23 cellular contexts compared by ENCODE assay signal in the genomic region with DNA sequence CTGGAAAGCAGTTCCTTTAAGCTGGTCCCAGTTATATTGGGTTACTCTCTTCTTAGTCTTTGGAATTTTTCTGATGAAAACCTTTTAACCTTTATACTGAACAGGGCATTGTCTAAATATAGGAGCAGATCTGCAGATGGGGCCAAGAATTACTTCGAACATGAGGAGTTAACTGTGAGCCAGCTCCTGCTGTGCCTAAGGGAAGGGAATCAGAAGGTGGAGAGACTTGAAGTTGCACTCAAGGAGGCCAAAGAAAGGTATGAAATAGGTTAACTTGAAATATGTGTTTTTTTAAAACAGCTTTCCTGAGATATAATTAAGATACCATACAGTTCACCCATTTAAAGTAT. TPM values are rescaled to one million over a fixed set of nuclear protein-coding genes. Genes with fewer than 3 reads are reported as not detected.
DNase-seq lines count a peak whose midpoint lies in the region; ATAC-seq, FAIRE-seq and TF ChIP-seq lines count a peak whose summit lies in the region.
"Had no signal": no experiment of that assay in that cellular context is flagged by ENCODE, and none has a peak within 500 bp of the region (broad histone marks: within the 10 kb centered on the region; RNA-seq: fewer than 3 reads in every experiment).

No MANE protein-coding gene starts in this region.

- H3K36me3 Mint-ChIP-seq in chondrocyte (ENCODE audit: low read depth): peaks cover 64% of the 10 kb centered on the region
- H3K36me3 Mint-ChIP-seq in natural killer cell treated with Interleukin-12 subunit alpha and Interleukin-12 subunit beta and Interleukin-15 and Interleukin-18, amount 100 ng/mL, for 72 hours: peaks cover 52% of the 10 kb centered on the region

- DNase-seq in Right ventricle myocardium superior (no peak), left cardiac atrium (no peak), chondrocyte (ENCODE audit: low spot score) (no peak), mesendoderm (no peak), NCI-H187 treated with DMSO at 0.1 percent for 48 hours (lab: John Stamatoyannopoulos, UW) (no peak), GM12892 (ENCODE audit: insufficient read length) (no peak)
- DNase-seq in natural killer cell treated with Interleukin-12 subunit alpha and Interleukin-12 subunit beta and Interleukin-15 and Interleukin-18, amount 100 ng/mL, for 72 hours (ENCODE audit: low spot score): no peak
- DNase-seq: activated CD4-positive, alpha-beta T cell treated with anti-CD3 and anti-CD28 coated beads for 48 hours; activated naive CD8-positive, alpha-beta T cell treated with anti-CD3 and anti-CD28 coated beads, Interleukin-2, amount 10 ng/mL, durations not matched to agents 7 days and 5 days; effector memory CD8-positive, alpha-beta T cell; HCEC 1CT; NCI-H1048; NCI-H1694 treated with DMSO at 0.1 percent for 48 hours; NCI-H526 had no signal

- no peak for TF ChIP-seq CTCF in chondrocyte (IDR thresholded peaks at IDR 0.05)

- no peak overlapping the region for H3K4me3 ChIP-seq in mesendoderm (ENCODE audit: low read length)
- H3K4me3 ChIP-seq: lung, suprapubic skin had no signal

- peak overlapping the region; percentile 85 for H3K27ac Mint-ChIP-seq in chondrocyte (ENCODE audit: unreplicated experiment)
- H3K27ac Mint-ChIP-seq in natural killer cell treated with Interleukin-12 subunit alpha and Interleukin-12 subunit beta and Interleukin-15 and Interleukin-18, amount 100 ng/mL, for 72 hours: peak overlapping the region; percentile 67 to 80
- H3K27ac Mint-ChIP-seq: progenitor cell of endocrine pancreas had no signal

- H3K18ac ChIP-seq in mesendoderm (ENCODE audit: low read length): no peak overlapping the region

- no peaks in the 10 kb centered on the region for H3K27me3 ChIP-seq in mesendoderm (ENCODE audit: insufficient read depth, low read length, poor library complexity)
- H3K27me3 ChIP-seq: suprapubic skin had no signal

- no peaks in the 10 kb centered on the region for H3K27me3 Mint-ChIP-seq in chondrocyte (ENCODE audit: low read depth)
- no peaks in the 10 kb centered on the region for H3K27me3 Mint-ChIP-seq in natural killer cell treated with Interleukin-12 subunit alpha and Interleukin-12 subunit beta and Interleukin-15 and Interleukin-18, amount 100 ng/mL, for 72 hours
- H3K27me3 Mint-ChIP-seq: activated naive CD8-positive, alpha-beta T cell treated with anti-CD3 and anti-CD28 coated beads, Interleukin-2, amount 10 ng/mL, durations not matched to agents 7 days and 5 days; effector memory CD8-positive, alpha-beta T cell; progenitor cell of endocrine pancreas had no signal

- intact Hi-C loops in Right ventricle myocardium superior (cut with DNase I) (no loop called here), left cardiac atrium (cut with DNase I) (no loop called here)

- no peak overlapping the region for H4K8ac ChIP-seq in mesendoderm (ENCODE audit: low read depth, low read length)

- H3K4me3 Mint-ChIP-seq in chondrocyte (ENCODE audit: unreplicated experiment): no peak overlapping the region
- H3K4me3 Mint-ChIP-seq in natural killer cell treated with Interleukin-12 subunit alpha and Interleukin-12 subunit beta and Interleukin-15 and Interleukin-18, amount 100 ng/mL, for 72 hours: peak overlapping the region; percentile 78
- H3K4me3 Mint-ChIP-seq: activated naive CD8-positive, alpha-beta T cell treated with anti-CD3 and anti-CD28 coated beads, Interleukin-2, amount 10 ng/mL, durations not matched to agents 7 days and 5 days had no signal

- H3K23ac ChIP-seq in mesendoderm (ENCODE audit: low read length): no peak overlapping the region

- no peak overlapping the region for H2BK120ac ChIP-seq in mesendoderm (ENCODE audit: low read depth, low read length)

- peaks cover 1% of the 10 kb centered on the region for H3K36me3 ChIP-seq in mesendoderm (ENCODE audit: control insufficient read depth, insufficient read depth, low read length)

- H3K4me2 ChIP-seq in mesendoderm (ENCODE audit: low read length): no peak overlapping the region

- H3K9ac ChIP-seq in mesendoderm (ENCODE audit: low read length): no peak overlapping the region

- no peaks in the 10 kb centered on the region for H3K79me1 ChIP-seq in mesendoderm (ENCODE audit: low read length)

- H3K4me1 Mint-ChIP-seq in chondrocyte (ENCODE audit: low read depth): peaks cover 19% of the 10 kb centered on the region
- H3K4me1 Mint-ChIP-seq in natural killer cell treated with Interleukin-12 subunit alpha and Interleukin-12 subunit beta and Interleukin-15 and Interleukin-18, amount 100 ng/mL, for 72 hours (ENCODE audit: low read depth in 2 of 2): peaks cover 39 to 44% of the 10 kb centered on the region in 2 donors

- H2BK5ac ChIP-seq in mesendoderm (ENCODE audit: low read length): no peak overlapping the region

- no peak overlapping the region for H3K4ac ChIP-seq in mesendoderm (ENCODE audit: low read depth, low read length)

- no peak overlapping the region for H2AK5ac ChIP-seq in mesendoderm (ENCODE audit: low read length)

- H3K56ac ChIP-seq in mesendoderm (ENCODE audit: low read length): no peak overlapping the region

- ATAC-seq in Right ventricle myocardium superior (ENCODE audit: poor library complexity): peak; percentile 30
- no peak for ATAC-seq in left cardiac atrium
- ATAC-seq in natural killer cell treated with Interleukin-12 subunit alpha and Interleukin-12 subunit beta and Interleukin-15 and Interleukin-18, amount 100 ng/mL, for 72 hours: no peak
- ATAC-seq: effector memory CD8-positive, alpha-beta T cell had no signal

- no peaks in the 10 kb centered on the region for H3K79me2 ChIP-seq in mesendoderm (ENCODE audit: control insufficient read depth, insufficient read depth, low read length)

- FAIRE-seq in GM12892 (lab: Jason Lieb, UNC): no peak
- FAIRE-seq: colon, frontal cortex, keratinocyte, RCC 7860, urothelium cell line had no signal

- no peaks in the 10 kb centered on the region for H3K9me3 Mint-ChIP-seq in chondrocyte (ENCODE audit: low read depth)
- H3K9me3 Mint-ChIP-seq in natural killer cell treated with Interleukin-12 subunit alpha and Interleukin-12 subunit beta and Interleukin-15 and Interleukin-18, amount 100 ng/mL, for 72 hours: no peaks in the 10 kb centered on the region
- H3K9me3 Mint-ChIP-seq: activated naive CD8-positive, alpha-beta T cell treated with anti-CD3 and anti-CD28 coated beads, Interleukin-2, amount 10 ng/mL, durations not matched to agents 7 days and 5 days; effector memory CD8-positive, alpha-beta T cell had no signal

- TF ChIP-seq POLR2A in GM12892 (IDR thresholded peaks at IDR 0.05; ENCODE audit: low read depth, low read length): no peak

- no peak overlapping the region for H2BK15ac ChIP-seq in mesendoderm (replicated peaks; ENCODE audit: low read depth)

- H4K5ac ChIP-seq in mesendoderm (ENCODE audit: low read length): no peak overlapping the region

- H3K27ac ChIP-seq in mesendoderm (ENCODE audit: low read depth, low read length): no peak overlapping the region
- H3K27ac ChIP-seq: HL-60, suprapubic skin had no signal

- H3K4me1 ChIP-seq in mesendoderm (ENCODE audit: control insufficient read depth, low read depth, low read length): peaks cover 2% of the 10 kb centered on the region

- no CpG with 5 or more reads among the region's 1 CpG for WGBS in mesendoderm (ENCODE audit: extremely low coverage, insufficient coverage, low lambda C conversion rate)

RNA-seq across cellular contexts. Expression of gene OPTN, which starts 18.8 kb away (rescaled TPM):
- total RNA-seq in Right ventricle myocardium superior: 149 TPM
- total RNA-seq in left cardiac atrium: 100 to 1,000 TPM in 1 of 2 donors, 10 to 100 TPM in 1; 95.1 to 123 TPM
- total RNA-seq in chondrocyte: 80.9 to 151 TPM (median 150 TPM) in 3 replicates
- 10 to 100 TPM; 56.1 to 89.6 TPM for total RNA-seq in natural killer cell treated with Interleukin-12 subunit alpha and Interleukin-12 subunit beta and Interleukin-15 and Interleukin-18, amount 100 ng/mL, for 72 hours
- 3.7 TPM for polyA plus RNA-seq in mesendoderm (2013, experiment 1 of 2)
- 3.6 TPM for polyA plus RNA-seq in mesendoderm (2013, experiment 2 of 2)
- 40.2 TPM for polyA plus RNA-seq in GM12892 (2012; ENCODE audit: missing spikeins)

RNA-seq across cellular contexts. Expression of gene MCM10, which starts 42.6 kb away (rescaled TPM):
- total RNA-seq in Right ventricle myocardium superior: 0.30 TPM
- 1 to 10 TPM; 1.3 TPM for total RNA-seq in left cardiac atrium
- 2.2 to 13.9 TPM (median 3.7 TPM) in 3 replicates for total RNA-seq in chondrocyte
- total RNA-seq in natural killer cell treated with Interleukin-12 subunit alpha and Interleukin-12 subunit beta and Interleukin-15 and Interleukin-18, amount 100 ng/mL, for 72 hours: 100 to 1,000 TPM in 1 of 2 donors, 10 to 100 TPM in 1; 40.0 to 120 TPM
- 39.8 TPM for polyA plus RNA-seq in mesendoderm (2013, experiment 1 of 2)
- 38.2 TPM for polyA plus RNA-seq in mesendoderm (2013, experiment 2 of 2)
- 14.7 TPM for polyA plus RNA-seq in GM12892 (2012; ENCODE audit: missing spikeins)
